34 cellular contexts compared by ENCODE assay signal in the genomic region with DNA sequence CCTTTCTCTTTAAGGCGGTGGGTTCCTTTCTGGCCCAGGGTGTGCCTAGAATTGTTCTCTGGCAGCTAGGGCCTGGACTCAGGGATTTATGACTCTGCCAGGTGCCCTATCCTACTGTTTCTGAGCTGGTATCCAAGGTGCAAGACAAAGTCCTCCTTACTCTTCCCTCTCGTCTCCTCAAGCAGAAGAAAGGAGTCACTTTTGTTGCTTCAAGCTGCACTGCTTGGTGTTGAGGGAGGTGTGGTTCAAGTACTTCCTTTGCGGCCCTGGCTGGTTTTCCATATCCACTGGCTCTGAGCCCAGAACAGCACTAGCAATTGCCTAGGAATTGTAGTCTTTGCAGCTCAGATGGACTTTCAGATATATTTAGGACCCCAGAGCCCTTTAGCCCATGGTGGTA. TPM values are rescaled to one million over a fixed set of nuclear protein-coding genes. Genes with fewer than 3 reads are reported as not detected.
DNase-seq lines count a peak whose midpoint lies in the region; ATAC-seq and TF ChIP-seq lines count a peak whose summit lies in the region.
"Had no signal": no experiment of that assay in that cellular context is flagged by ENCODE, and none has a peak within 500 bp of the region (broad histone marks: within the 10 kb centered on the region; RNA-seq: fewer than 3 reads in every experiment).

No MANE protein-coding gene starts in this region.

- no peaks in the 10 kb centered on the region for H3K27me3 ChIP-seq in SK-N-SH (ENCODE audit: insufficient read depth)
- H3K27me3 ChIP-seq: BLaER1 treated with 17β-estradiol and CSF1 and Interleukin-3, amounts not matched to agents 10 nM and 100 nM; gastroesophageal sphincter; testis; uterus had no signal

- no peaks in the 10 kb centered on the region for H3K4me1 ChIP-seq in SK-N-SH (ENCODE audit: control insufficient read depth in 1 of 2, insufficient read depth in 2 of 2, low read depth in 1 of 2, low read length in 1 of 2)
- H3K4me1 ChIP-seq: BLaER1 treated with 17β-estradiol and CSF1 and Interleukin-3, amounts not matched to agents 10 nM and 100 nM; gastroesophageal sphincter; spleen; testis; uterus had no signal

- H4K20me1 ChIP-seq in SK-N-SH (ENCODE audit: insufficient read depth), result no peaks in the 10 kb centered on the region
- H4K20me1 ChIP-seq: BLaER1 treated with 17β-estradiol and CSF1 and Interleukin-3, amounts not matched to agents 10 nM and 100 nM had no signal

- DNase-seq in AG10803 (ENCODE audit: low read depth) (peak; percentile 50), RPMI7951 (ENCODE audit: low read depth) (peak; percentile 46), fibroblast of gingiva (ENCODE audit: low read depth) (peak; percentile 7), lung microvascular endothelial cell (ENCODE audit: low read depth in 2 of 2) (peak; percentile 2 to 23), SK-N-SH (no peak), hepatic stellate cell (ENCODE audit: low spot score) (no peak)
- DNase-seq: DMS79 treated with DMSO at 0.1 percent for 48 hours; effector CD4-positive, alpha-beta T cell; erythroblast; H7; Kasumi-1; mesendoderm; naive B cell; NCI-H1048; NCI-H1694 treated with DMSO at 0.1 percent for 48 hours; NCI-H526 treated with DMSO at 0.1 percent for 48 hours; nucleus accumbens; spleen; stimulated activated CD4-positive, alpha-beta T cell treated with anti-CD3 and anti-CD28 coated beads, Interleukin-2, amount 100 ng/mL, for 48 hours; T-helper 9 cell; testis; uterus had no signal

- no peak for TF ChIP-seq CTCF in AG10803 (conservative IDR thresholded peaks at IDR 0.05; ENCODE audit: low read length)
- TF ChIP-seq CTCF in SK-N-SH (IDR thresholded peaks at IDR 0.05), result no peak

- H3K4me2 ChIP-seq in SK-N-SH, result no peak overlapping the region
- H3K4me2 ChIP-seq: BLaER1 treated with 17β-estradiol and CSF1 and Interleukin-3, amounts not matched to agents 10 nM and 100 nM had no signal

- no peak overlapping the region for H2AFZ ChIP-seq in SK-N-SH (ENCODE audit: low read depth)

- CTCF ChIA-PET in SK-N-SH (lab: Yijun Ruan, JAX), result no interaction called here

- H3K9ac ChIP-seq in SK-N-SH, result no peak overlapping the region
- H3K9ac ChIP-seq: BLaER1 treated with 17β-estradiol and CSF1 and Interleukin-3, amounts not matched to agents 10 nM and 100 nM had no signal

- H3K9me2 ChIP-seq in SK-N-SH, result no peaks in the 10 kb centered on the region

- H3K79me2 ChIP-seq in SK-N-SH (ENCODE audit: insufficient read depth), result no peaks in the 10 kb centered on the region

- 26% methylated on average over 3 of the region's 3 CpGs for WGBS in SK-N-SH (ENCODE audit: low lambda C conversion rate)

- no peaks in the 10 kb centered on the region for H3K36me3 ChIP-seq in SK-N-SH (replicated peaks in 1 of 2; ENCODE audit: control insufficient read depth in 1 of 2, insufficient read depth in 2 of 2, low read length in 1 of 2)
- H3K36me3 ChIP-seq: BLaER1 treated with 17β-estradiol and CSF1 and Interleukin-3, amounts not matched to agents 10 nM and 100 nM; gastroesophageal sphincter; spleen; uterus had no signal

- no peak overlapping the region for H3K27ac ChIP-seq in SK-N-SH (ENCODE audit: low read depth in 2 of 2, low read length in 1 of 2)
- H3K27ac ChIP-seq: BLaER1 treated with 17β-estradiol and CSF1 and Interleukin-3, amounts not matched to agents 10 nM and 100 nM; gastroesophageal sphincter; RWPE1; spleen; testis; uterus had no signal

- no peaks in the 10 kb centered on the region for H3K9me3 ChIP-seq in SK-N-SH
- H3K9me3 ChIP-seq: gastroesophageal sphincter, spleen, testis, uterus had no signal

- TF ChIP-seq RAD21 in SK-N-SH (IDR thresholded peaks at IDR 0.05; ENCODE audit: low read length), result no peak

- no peak for TF ChIP-seq EP300 in SK-N-SH (IDR thresholded peaks at IDR 0.05; ENCODE audit: borderline replicate concordance in 1 of 2, low read depth in 1 of 2, low read length in 1 of 2)

- H3K4me3 ChIP-seq in AG10803 (ENCODE audit: low read length), result no peak overlapping the region
- no peak overlapping the region for H3K4me3 ChIP-seq in SK-N-SH (ENCODE audit: low read depth in 2 of 2, low read length in 1 of 2)
- H3K4me3 ChIP-seq: BLaER1 treated with 17β-estradiol and CSF1 and Interleukin-3, amounts not matched to agents 10 nM and 100 nM; gastroesophageal sphincter; spleen; testis; uterus had no signal

- POLR2A ChIA-PET in SK-N-SH (lab: Yijun Ruan, JAX), result no interaction called here

- ATAC-seq in GM18519 (IDR thresholded peaks at IDR 0.05; ENCODE audit: low FRiP score, unreplicated experiment) (no peak), GM21825 (IDR thresholded peaks at IDR 0.05; ENCODE audit: unreplicated experiment) (no peak)
- ATAC-seq: gastroesophageal sphincter; HepG2; stimulated activated memory B cell treated with anti-CD40 and anti-IgM and Interleukin-4, amounts not matched to agents 10 μg/mL and 1 μg/mL and 100 μg/mL, for 72 hours; WTC11 had no signal

- no peaks in the 10 kb centered on the region for H3F3A ChIP-seq in SK-N-SH (replicated peaks; ENCODE audit: insufficient read depth)

TF ChIP-seq in SK-N-SH, 30 proteins besides CTCF, POLR2A, EP300 and RAD21:
- TF ChIP-seq TAF1 (IDR thresholded peaks at IDR 0.05; ENCODE audit: borderline replicate concordance, low read depth, low read length), result no peak
- no peak for TF ChIP-seq SMC3 (IDR thresholded peaks at IDR 0.05; ENCODE audit: low read depth, low read length)
- TF ChIP-seq, protein P1, sequence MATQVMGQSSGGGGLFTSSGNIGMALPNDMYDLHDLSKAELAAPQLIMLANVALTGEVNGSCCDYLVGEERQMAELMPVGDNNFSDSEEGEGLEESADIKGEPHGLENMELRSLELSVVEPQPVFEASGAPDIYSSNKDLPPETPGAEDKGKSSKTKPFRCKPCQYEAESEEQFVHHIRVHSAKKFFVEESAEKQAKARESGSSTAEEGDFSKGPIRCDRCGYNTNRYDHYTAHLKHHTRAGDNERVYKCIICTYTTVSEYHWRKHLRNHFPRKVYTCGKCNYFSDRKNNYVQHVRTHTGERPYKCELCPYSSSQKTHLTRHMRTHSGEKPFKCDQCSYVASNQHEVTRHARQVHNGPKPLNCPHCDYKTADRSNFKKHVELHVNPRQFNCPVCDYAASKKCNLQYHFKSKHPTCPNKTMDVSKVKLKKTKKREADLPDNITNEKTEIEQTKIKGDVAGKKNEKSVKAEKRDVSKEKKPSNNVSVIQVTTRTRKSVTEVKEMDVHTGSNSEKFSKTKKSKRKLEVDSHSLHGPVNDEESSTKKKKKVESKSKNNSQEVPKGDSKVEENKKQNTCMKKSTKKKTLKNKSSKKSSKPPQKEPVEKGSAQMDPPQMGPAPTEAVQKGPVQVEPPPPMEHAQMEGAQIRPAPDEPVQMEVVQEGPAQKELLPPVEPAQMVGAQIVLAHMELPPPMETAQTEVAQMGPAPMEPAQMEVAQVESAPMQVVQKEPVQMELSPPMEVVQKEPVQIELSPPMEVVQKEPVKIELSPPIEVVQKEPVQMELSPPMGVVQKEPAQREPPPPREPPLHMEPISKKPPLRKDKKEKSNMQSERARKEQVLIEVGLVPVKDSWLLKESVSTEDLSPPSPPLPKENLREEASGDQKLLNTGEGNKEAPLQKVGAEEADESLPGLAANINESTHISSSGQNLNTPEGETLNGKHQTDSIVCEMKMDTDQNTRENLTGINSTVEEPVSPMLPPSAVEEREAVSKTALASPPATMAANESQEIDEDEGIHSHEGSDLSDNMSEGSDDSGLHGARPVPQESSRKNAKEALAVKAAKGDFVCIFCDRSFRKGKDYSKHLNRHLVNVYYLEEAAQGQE (IDR thresholded peaks at IDR 0.05; ENCODE audit: low read depth, low read length), result no peak
- no peak for TF ChIP-seq FOXM1 (IDR thresholded peaks at IDR 0.05; ENCODE audit: low read depth)
- TF ChIP-seq, protein P2, sequence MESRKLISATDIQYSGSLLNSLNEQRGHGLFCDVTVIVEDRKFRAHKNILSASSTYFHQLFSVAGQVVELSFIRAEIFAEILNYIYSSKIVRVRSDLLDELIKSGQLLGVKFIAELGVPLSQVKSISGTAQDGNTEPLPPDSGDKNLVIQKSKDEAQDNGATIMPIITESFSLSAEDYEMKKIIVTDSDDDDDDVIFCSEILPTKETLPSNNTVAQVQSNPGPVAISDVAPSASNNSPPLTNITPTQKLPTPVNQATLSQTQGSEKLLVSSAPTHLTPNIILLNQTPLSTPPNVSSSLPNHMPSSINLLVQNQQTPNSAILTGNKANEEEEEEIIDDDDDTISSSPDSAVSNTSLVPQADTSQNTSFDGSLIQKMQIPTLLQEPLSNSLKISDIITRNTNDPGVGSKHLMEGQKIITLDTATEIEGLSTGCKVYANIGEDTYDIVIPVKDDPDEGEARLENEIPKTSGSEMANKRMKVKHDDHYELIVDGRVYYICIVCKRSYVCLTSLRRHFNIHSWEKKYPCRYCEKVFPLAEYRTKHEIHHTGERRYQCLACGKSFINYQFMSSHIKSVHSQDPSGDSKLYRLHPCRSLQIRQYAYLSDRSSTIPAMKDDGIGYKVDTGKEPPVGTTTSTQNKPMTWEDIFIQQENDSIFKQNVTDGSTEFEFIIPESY (IDR thresholded peaks at IDR 0.05; ENCODE audit: borderline replicate concordance, low read depth), result no peak
- TF ChIP-seq MEF2A (IDR thresholded peaks at IDR 0.05; ENCODE audit: borderline replicate concordance, low read depth), result no peak
- TF ChIP-seq FOXJ3 (CRISPR knock-in tag; IDR thresholded peaks at IDR 0.05), result no peak
- no peak for TF ChIP-seq TCF12 (IDR thresholded peaks at IDR 0.05)
- TF ChIP-seq, protein P3, sequence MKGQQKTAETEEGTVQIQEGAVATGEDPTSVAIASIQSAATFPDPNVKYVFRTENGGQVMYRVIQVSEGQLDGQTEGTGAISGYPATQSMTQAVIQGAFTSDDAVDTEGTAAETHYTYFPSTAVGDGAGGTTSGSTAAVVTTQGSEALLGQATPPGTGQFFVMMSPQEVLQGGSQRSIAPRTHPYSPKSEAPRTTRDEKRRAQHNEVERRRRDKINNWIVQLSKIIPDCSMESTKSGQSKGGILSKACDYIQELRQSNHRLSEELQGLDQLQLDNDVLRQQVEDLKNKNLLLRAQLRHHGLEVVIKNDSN (IDR thresholded peaks at IDR 0.05; ENCODE audit: borderline replicate concordance, low read depth), result no peak
- TF ChIP-seq, protein P4, sequence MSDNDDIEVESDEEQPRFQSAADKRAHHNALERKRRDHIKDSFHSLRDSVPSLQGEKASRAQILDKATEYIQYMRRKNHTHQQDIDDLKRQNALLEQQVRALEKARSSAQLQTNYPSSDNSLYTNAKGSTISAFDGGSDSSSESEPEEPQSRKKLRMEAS (IDR thresholded peaks at IDR 0.05; ENCODE audit: low read depth), result no peak
- no peak for TF ChIP-seq ELF1 (IDR thresholded peaks at IDR 0.05)
TF ChIP-seq in SK-N-SH: peak in this region for 0.

RNA-seq across cellular contexts. Expression of a gene that starts 39.3 kb away (rescaled TPM):
- 1.4 and 1.5 TPM in 2 replicates for total RNA-seq in RPMI7951 (2014; rRNA removed; shearing (Covaris generic))
- not detected in 2 replicates for total RNA-seq in lung microvascular endothelial cell
- polyA plus RNA-seq in SK-N-SH (2012; rRNA removed), result 0.64 and 0.80 TPM in 2 replicates
- 0.58 and 0.64 TPM in 2 replicates for polyA plus RNA-seq in SK-N-SH (2012; cell fraction: cytosol; rRNA removed)
- 0.46 and 0.49 TPM in 2 replicates for polyA plus RNA-seq in SK-N-SH (2012; cell fraction: nucleus; rRNA removed)
- total RNA-seq: A673; activated T-helper 1 cell treated with anti-CD3 and anti-CD28 coated beads, Interleukin-12 subunit alpha, Interleukin-12 subunit beta, Interleukin-2, Interleukin-4 antibody, amounts not matched to agents 30 ng/mL and 10 ng/mL and 1 ng/mL, durations not matched to agents 14 hours and 24 hours and 36 hours; cerebellum; H7; HepG2; kidney epithelial cell; spleen; testis; WTC11 had no signal
- polyA plus RNA-seq: HepG2 had no signal

Comparison
In these comparisons a context has a peak if more than half of its experiments do, and no peak if none do; other contexts are left out.
1. DNase-seq: peak in AG10803 (single experiment), RPMI7951 (single experiment), fibroblast of gingiva (single experiment) and lung microvascular endothelial cell (2 of 2); none in SK-N-SH (single experiment) and hepatic stellate cell (single experiment).